In the genomic region with DNA sequence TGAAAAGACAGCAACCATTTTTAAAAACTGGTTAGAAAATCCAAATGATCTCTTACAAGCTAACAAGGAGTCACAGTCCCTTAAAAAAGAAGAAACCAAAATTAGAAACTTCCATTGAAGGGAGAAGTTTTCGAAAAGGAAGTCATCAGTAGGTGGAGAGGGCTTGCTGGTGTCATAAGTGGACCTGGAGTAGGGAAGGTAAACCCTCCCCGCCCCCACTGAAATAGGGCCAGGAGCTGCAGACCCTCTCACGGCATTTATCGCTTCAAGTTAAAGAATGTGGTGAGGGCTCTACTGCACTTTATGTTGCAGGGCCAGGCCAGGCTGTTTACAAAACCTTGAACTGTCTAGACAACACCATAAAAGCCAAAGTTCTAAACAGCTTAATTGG, we compare ENCODE assay signal across 38 cellular contexts. TPM values are rescaled to one million over a fixed set of nuclear protein-coding genes. Genes with fewer than 3 reads are reported as not detected.
A peak's percentile ranks its signal among the peaks of the same experiment; 100 is the strongest.
DNase-seq lines count a peak whose midpoint lies in the region; FAIRE-seq and TF ChIP-seq lines count a peak whose summit lies in the region.
"Had no signal": no experiment of that assay in that cellular context is flagged by ENCODE, and none has a peak within 500 bp of the region (broad histone marks: within the 10 kb centered on the region; RNA-seq: fewer than 3 reads in every experiment).

No MANE protein-coding gene starts in this region.

- TF ChIP-seq EP300 in H1 (IDR thresholded peaks at IDR 0.05; ENCODE audit: borderline replicate concordance in 1 of 2, low read depth in 2 of 2, low read length in 2 of 2) = no peak

- H3K27ac Mint-ChIP-seq in activated CD4-positive, alpha-beta T cell treated with anti-CD3 and anti-CD28 coated beads, Interleukin-2, amount 10 ng/mL, durations not matched to agents 7 days and 5 days = peak overlapping the region; percentile 31
- H3K27ac Mint-ChIP-seq in IgD-negative memory B cell = peak overlapping the region; percentile 92 to 95 (median 94)
- H3K27ac Mint-ChIP-seq: activated naive CD8-positive, alpha-beta T cell treated with anti-CD3 and anti-CD28 coated beads, Interleukin-2, amount 50 U/mL, for 24 hours had no signal

- no peak overlapping the region for H3K23ac ChIP-seq in H1 (ENCODE audit: insufficient read length)

- peaks cover 0 to 14% (median 7%) of the 10 kb centered on the region in 4 experiments; a peak in 5 of 7 replicates for H3K4me1 ChIP-seq in H1 (replicated peaks in 1 of 4; ENCODE audit: control insufficient read depth in 3 of 4, insufficient read depth in 4 of 4, low read length in 3 of 4)
- peaks cover 15% of the 10 kb centered on the region for H3K4me1 ChIP-seq in muscle layer of colon (ENCODE audit: insufficient read depth, low read length)
- H3K4me1 ChIP-seq: colonic mucosa had no signal

- peaks cover 88% of the 10 kb centered on the region for H3K27me3 Mint-ChIP-seq in activated CD4-positive, alpha-beta T cell treated with anti-CD3 and anti-CD28 coated beads, Interleukin-2, amount 10 ng/mL, durations not matched to agents 7 days and 5 days
- H3K27me3 Mint-ChIP-seq in IgD-negative memory B cell = peaks cover 57% of the 10 kb centered on the region

- H3K27me3 ChIP-seq in H1 (replicated peaks in 1 of 4; ENCODE audit: control insufficient read depth in 3 of 4, extremely low read depth in 1 of 4, insufficient read depth in 3 of 4, low read length in 3 of 4) = peaks cover 98 to 99% (median 98%) of the 10 kb centered on the region in 4 experiments
- peaks cover 36 to 83% of the 10 kb centered on the region in 2 donors for H3K27me3 ChIP-seq in muscle layer of colon (ENCODE audit: control insufficient read depth in 1 of 2, insufficient read depth in 2 of 2, low read length in 2 of 2)

- 0 out of 2 replicates have a peak, but pooled peaks cover 2% of the 10 kb centered on the region for H3K23me2 ChIP-seq in H1 (ENCODE audit: low read depth, low read length)

- H4K5ac ChIP-seq in H1 (ENCODE audit: insufficient read length, low read depth, low read length) = no peak overlapping the region

- H3K18ac ChIP-seq in H1 (ENCODE audit: extremely low read depth, low read length) = no peak overlapping the region

- POLR2A ChIA-PET in activated CD4-positive, alpha-beta T cell treated with anti-CD3 and anti-CD28 coated beads, Interleukin-2, amount 10 ng/mL, durations not matched to agents 7 days and 5 days (lab: Charles Lee) = no interaction called here
- POLR2A ChIA-PET in H1 (lab: Charles Lee; ENCODE audit: partially characterized antibody) = no interaction called here

- no peak overlapping the region for H2AFZ ChIP-seq in H1 (ENCODE audit: low read length)

- H3K14ac ChIP-seq in H1 (ENCODE audit: insufficient read length) = no peak overlapping the region

- H3K36me3 ChIP-seq in H1 (ENCODE audit: control insufficient read depth in 2 of 4, insufficient read depth in 4 of 4, low read length in 3 of 4) = peaks cover 0 to 8% (median 0%) of the 10 kb centered on the region in 4 experiments; a peak in 1 of 8 replicates
- H3K36me3 ChIP-seq in muscle layer of colon (ENCODE audit: insufficient read depth, low read length) = no peaks in the 10 kb centered on the region
- H3K36me3 ChIP-seq: cardiac muscle cell, colonic mucosa, right lobe of liver, spleen had no signal

- no peak for TF ChIP-seq RAD21 in H1 (IDR thresholded peaks at IDR 0.05 in 1 of 2, conservative IDR thresholded peaks at IDR 0.05 in 1 of 2; ENCODE audit: low read depth in 2 of 2, low read length in 2 of 2)

- TF ChIP-seq CTCF in H1 (IDR thresholded peaks at IDR 0.05; ENCODE audit: control extremely low read depth in 1 of 3, insufficient read depth in 1 of 3, low read depth in 1 of 3, low read length in 3 of 3) = no peak

- H2BK120ac ChIP-seq in H1 (replicated peaks; ENCODE audit: low read depth, low read length) = no peak overlapping the region

- H2BK15ac ChIP-seq in H1 (ENCODE audit: low read length) = no peak overlapping the region

- no peak for FAIRE-seq in H1 (lab: Jason Lieb, UNC)
- FAIRE-seq: A204.1, astrocyte, D721Med, GM18507, urothelium cell line had no signal

- no peaks in the 10 kb centered on the region for H3K9me3 ChIP-seq in H1 (ENCODE audit: insufficient read depth in 2 of 2, low read depth in 1 of 2, low read length in 1 of 2)
- no peaks in the 10 kb centered on the region for H3K9me3 ChIP-seq in muscle layer of colon (ENCODE audit: low read length)
- H3K9me3 ChIP-seq: colonic mucosa, right lobe of liver had no signal

- no peak overlapping the region for H2AK5ac ChIP-seq in H1 (ENCODE audit: low read depth, low read length)

- no peaks in the 10 kb centered on the region for H3K9me3 Mint-ChIP-seq in activated CD4-positive, alpha-beta T cell treated with anti-CD3 and anti-CD28 coated beads, Interleukin-2, amount 10 ng/mL, durations not matched to agents 7 days and 5 days
- peaks cover 0 to 12% (median 4%) of the 10 kb centered on the region in 3 donors for H3K9me3 Mint-ChIP-seq in IgD-negative memory B cell
- H3K9me3 Mint-ChIP-seq: CD4-positive, alpha-beta T cell had no signal

- H3K79me1 ChIP-seq in H1 (ENCODE audit: low read depth, low read length) = no peaks in the 10 kb centered on the region

- H3K4me3 Mint-ChIP-seq in activated CD4-positive, alpha-beta T cell treated with anti-CD3 and anti-CD28 coated beads, Interleukin-2, amount 10 ng/mL, durations not matched to agents 7 days and 5 days = no peak overlapping the region
- H3K4me3 Mint-ChIP-seq in IgD-negative memory B cell = peak overlapping the region in 2 of 4 donors; percentile 47 to 72
- H3K4me3 Mint-ChIP-seq: activated naive CD8-positive, alpha-beta T cell treated with anti-CD3 and anti-CD28 coated beads, Interleukin-2, amount 50 U/mL, for 24 hours; T-helper 2 cell treated with Interferon-gamma antibody and Interleukin-4, amounts not matched to agents 5 μg/mL and 100 μg/mL, for 36 hours had no signal

- H3K4ac ChIP-seq in H1 (replicated peaks; ENCODE audit: insufficient read length, low read depth, low read length) = no peak overlapping the region

- DNase-seq in activated CD4-positive, alpha-beta T cell treated with anti-CD3 and anti-CD28 coated beads, Interleukin-2, amount 10 ng/mL, durations not matched to agents 7 days and 5 days = no peak
- no peak for DNase-seq in activated CD4-positive, alpha-beta T cell treated with anti-CD3 and anti-CD28 coated beads, Interleukin-2, amount 50 U/mL, for 4 hours
- DNase-seq in H1 (ENCODE audit: low read depth in 1 of 2, low spot score in 2 of 2) (peak in 1 of 2 experiments; percentile 27), NOMO-1 treated with DMSO at 0.1 percent for 48 hours (lab: John Stamatoyannopoulos, UW; ENCODE audit: unreplicated experiment) (no peak), GOT3 (lab: John Stamatoyannopoulos, UW) (no peak), kidney tubule cell (ENCODE audit: low spot score) (no peak)
- DNase-seq: activated CD8-positive, alpha-beta T cell treated with anti-CD3 and anti-CD28 coated beads, Interleukin-2, amount 10 ng/mL, durations not matched to agents 7 days and 5 days; activated effector memory CD4-positive, alpha-beta T cell treated with anti-CD3 and anti-CD28 coated beads, Interleukin-2, amount 50 U/mL, for 16 hours; activated naive CD8-positive, alpha-beta T cell treated with anti-CD3 and anti-CD28 coated beads, Interleukin-2, amount 50 U/mL, for 24 hours; AML-193; CD4-positive, alpha-beta T cell; colonic mucosa; effector CD8-positive, alpha-beta T cell; MV-4-11; NCI-H1436 treated with DMSO at 0.1 percent for 48 hours; NCI-H2081 treated with DMSO at 0.1 percent for 48 hours; NCI-H446 treated with DMSO at 0.1 percent for 48 hours; NK-92 treated with Interleukin-12 subunit alpha and Interleukin-12 subunit beta, amount 100 ng/mL, for 24 hours; right lobe of liver; SHP77; spleen; stimulated activated CD4-positive, alpha-beta T cell treated with anti-CD3 and anti-CD28 coated beads, Interleukin-2, amount 100 ng/mL, for 24 hours; stimulated activated naive CD8-positive, alpha-beta T cell treated with anti-CD3 and anti-CD28 coated beads, Interleukin-15, Interleukin-2, amounts not matched to agents 100 U/mL and 50 U/mL, for 24 hours had no signal

- CTCF ChIA-PET in activated CD4-positive, alpha-beta T cell treated with anti-CD3 and anti-CD28 coated beads, Interleukin-2, amount 10 ng/mL, durations not matched to agents 7 days and 5 days (lab: Charles Lee) = interaction anchor here (1.0 to 2.1 kb wide), 6 partner anchors 10 to 52 kb away, joined by 3 to 7 read pairs (median 4); no protein-coding TSS in a partner anchor
- CTCF ChIA-PET in H1 (lab: Charles Lee; ENCODE audit: partially characterized antibody) = interaction anchor here (0.6 to 5.4 kb wide), 13 partner anchors 7 to 64 kb away, joined by 3 to 42 read pairs (median 5); a partner anchor contains a TSS

- H3K4me3 ChIP-seq in H1 (ENCODE audit: extremely low read depth in 1 of 4, insufficient read depth in 2 of 4, low read depth in 3 of 4, low read length in 4 of 4) (no peak overlapping the region), muscle layer of colon (ENCODE audit: low read depth in 1 of 2, low read length in 2 of 2) (peak overlapping the region; percentile 39 to 41)
- H3K4me3 ChIP-seq: cardiac muscle cell, colonic mucosa, right lobe of liver, spleen had no signal

- no peak overlapping the region for H4K91ac ChIP-seq in H1 (replicated peaks; ENCODE audit: insufficient read length, low read length)

- H3K56ac ChIP-seq in H1 (replicated peaks; ENCODE audit: insufficient read length, low read depth, low read length) = no peak overlapping the region

- no peak overlapping the region for H4K8ac ChIP-seq in H1 (ENCODE audit: extremely low read depth, insufficient read depth, low read length)

- H3K4me2 ChIP-seq in H1 (ENCODE audit: insufficient read depth in 1 of 2, low read depth in 2 of 2, low read length in 2 of 2) = no peak overlapping the region

- H3K4me1 Mint-ChIP-seq in activated CD4-positive, alpha-beta T cell treated with anti-CD3 and anti-CD28 coated beads, Interleukin-2, amount 10 ng/mL, durations not matched to agents 7 days and 5 days = peaks cover 6% of the 10 kb centered on the region
- peaks cover 0 to 5% (median 4%) of the 10 kb centered on the region in 3 donors for H3K4me1 Mint-ChIP-seq in IgD-negative memory B cell

- H2BK20ac ChIP-seq in H1 (ENCODE audit: low read length) = no peak overlapping the region

- peaks cover 22 to 38% of the 10 kb centered on the region in 2 experiments for H4K20me1 ChIP-seq in H1 (replicated peaks in 1 of 2; ENCODE audit: control insufficient read depth in 1 of 2, insufficient read depth in 2 of 2, low read length in 2 of 2)

- TF ChIP-seq POLR2A in H1 (IDR thresholded peaks at IDR 0.05; ENCODE audit: control extremely low read depth in 1 of 2, low read depth in 2 of 2, low read length in 2 of 2) = no peak

- H3K9ac ChIP-seq in H1 (replicated peaks in 1 of 4; ENCODE audit: extremely low read depth in 1 of 4, low read depth in 3 of 4, low read length in 3 of 4) (no peak overlapping the region), muscle layer of colon (ENCODE audit: low read length) (peak overlapping the region; percentile 6)

- H2BK5ac ChIP-seq in H1 (ENCODE audit: low read depth, low read length) = no peak overlapping the region

- H2BK12ac ChIP-seq in H1 (ENCODE audit: low read depth, low read length) = no peak overlapping the region

- 47% methylated on average over 4 of the region's 4 CpGs; no CpG with 5 or more reads in 1 of the 2 experiments for WGBS in H1 (ENCODE audit: extremely low coverage in 1 of 2, insufficient coverage in 1 of 2, insufficient read length in 1 of 2, insufficient replicate concordance in 2 of 2, low coverage in 1 of 2, low lambda C conversion rate in 2 of 2, missing lambda C conversion rate in 1 of 2), 2 experiments

- no peaks in the 10 kb centered on the region for H3K79me2 ChIP-seq in H1 (ENCODE audit: control insufficient read depth in 1 of 2, insufficient read depth in 2 of 2, low read length in 2 of 2)

- H3K27ac ChIP-seq in H1 (ENCODE audit: low read depth, low read length) (no peak overlapping the region), muscle layer of colon (ENCODE audit: low read depth, low read length) (no peak overlapping the region)
- H3K27ac ChIP-seq: cardiac muscle cell, colonic mucosa, right lobe of liver, spleen had no signal

- peaks cover 4% of the 10 kb centered on the region for H3K36me3 Mint-ChIP-seq in activated CD4-positive, alpha-beta T cell treated with anti-CD3 and anti-CD28 coated beads, Interleukin-2, amount 10 ng/mL, durations not matched to agents 7 days and 5 days (ENCODE audit: low read depth)
- H3K36me3 Mint-ChIP-seq in IgD-negative memory B cell = peaks cover 3% of the 10 kb centered on the region

RNA-seq across cellular contexts. Expression of a gene that starts 2.9 kb away (rescaled TPM):
- not detected for total RNA-seq in activated CD4-positive, alpha-beta T cell treated with anti-CD3 and anti-CD28 coated beads, Interleukin-2, amount 10 ng/mL, durations not matched to agents 7 days and 5 days
- polyA plus RNA-seq in IgD-negative memory B cell (not detected), H1 (2011; rRNA removed) (not detected in 2 replicates)
- total RNA-seq in H1 (2021; fragmentation: NEBNext Ultra II Directional; extraction: Animal tissue kit (Norgen Biotek cat#: 25700)) = not detected in 2 replicates
- not detected for polyA plus RNA-seq in H1 (2011; cell fraction: cytosol; rRNA removed)
- not detected for polyA plus RNA-seq in H1 (2011; cell fraction: nucleus; rRNA removed)
- polyA plus RNA-seq in H1 (2012, experiment 1 of 2) = not detected in 4 replicates
- polyA plus RNA-seq in H1 (2012, experiment 2 of 2) = not detected
- polyA plus RNA-seq in H1 (2013, experiment 1 of 2) = not detected
- not detected for polyA plus RNA-seq in H1 (2013, experiment 2 of 2)
- polyA minus RNA-seq in H1 (2011; rRNA and poly(A)+ RNA removed) = not detected in 2 replicates
- polyA minus RNA-seq in H1 (2011; cell fraction: cytosol; rRNA and poly(A)+ RNA removed) = not detected
- not detected for polyA minus RNA-seq in H1 (2011; cell fraction: nucleus; rRNA and poly(A)+ RNA removed)
- total RNA-seq: activated CD8-positive, alpha-beta T cell treated with anti-CD3 and anti-CD28 coated beads, Interleukin-2, amount 10 ng/mL, durations not matched to agents 7 days and 5 days; astrocyte; cardiac muscle cell; CD4-positive, alpha-beta T cell; LHCN-M2; liver; myocyte; right lobe of liver; spleen had no signal
- polyA plus RNA-seq: cardiac muscle cell, liver, spleen had no signal

RNA-seq across cellular contexts. Expression of a gene that starts 6.6 kb away (rescaled TPM):
- not detected for total RNA-seq in activated CD4-positive, alpha-beta T cell treated with anti-CD3 and anti-CD28 coated beads, Interleukin-2, amount 10 ng/mL, durations not matched to agents 7 days and 5 days
- polyA plus RNA-seq in IgD-negative memory B cell (not detected), H1 (2011; rRNA removed) (not detected in 2 replicates)
- total RNA-seq in H1 (2021; fragmentation: NEBNext Ultra II Directional; extraction: Animal tissue kit (Norgen Biotek cat#: 25700)) = not detected in 2 replicates
- not detected for polyA plus RNA-seq in H1 (2011; cell fraction: cytosol; rRNA removed)
- polyA plus RNA-seq in H1 (2011; cell fraction: nucleus; rRNA removed) = not detected
- not detected in 4 replicates for polyA plus RNA-seq in H1 (2012, experiment 1 of 2)
- not detected for polyA plus RNA-seq in H1 (2012, experiment 2 of 2)
- not detected for polyA plus RNA-seq in H1 (2013, experiment 1 of 2)
- not detected for polyA plus RNA-seq in H1 (2013, experiment 2 of 2)
- polyA minus RNA-seq in H1 (2011; rRNA and poly(A)+ RNA removed) = not detected in 2 replicates
- polyA minus RNA-seq in H1 (2011; cell fraction: cytosol; rRNA and poly(A)+ RNA removed) = not detected
- not detected for polyA minus RNA-seq in H1 (2011; cell fraction: nucleus; rRNA and poly(A)+ RNA removed)
- total RNA-seq: activated CD8-positive, alpha-beta T cell treated with anti-CD3 and anti-CD28 coated beads, Interleukin-2, amount 10 ng/mL, durations not matched to agents 7 days and 5 days; astrocyte; cardiac muscle cell; CD4-positive, alpha-beta T cell; LHCN-M2; liver; myocyte; right lobe of liver; spleen had no signal
- polyA plus RNA-seq: cardiac muscle cell, liver had no signal

RNA-seq across cellular contexts. Expression of a gene that starts 10.4 kb away (rescaled TPM):
- total RNA-seq in activated CD4-positive, alpha-beta T cell treated with anti-CD3 and anti-CD28 coated beads, Interleukin-2, amount 10 ng/mL, durations not matched to agents 7 days and 5 days = not detected
- not detected for polyA plus RNA-seq in IgD-negative memory B cell
- total RNA-seq in H1 (2021; fragmentation: NEBNext Ultra II Directional; extraction: Animal tissue kit (Norgen Biotek cat#: 25700)) = not detected in 2 replicates
- polyA plus RNA-seq in H1 (2011; rRNA removed) = not detected in 2 replicates
- polyA plus RNA-seq in H1 (2011; cell fraction: cytosol; rRNA removed) = not detected
- polyA plus RNA-seq in H1 (2011; cell fraction: nucleus; rRNA removed) = not detected
- not detected in 4 replicates for polyA plus RNA-seq in H1 (2012, experiment 1 of 2)
- not detected for polyA plus RNA-seq in H1 (2012, experiment 2 of 2)
- polyA plus RNA-seq in H1 (2013, experiment 1 of 2) = not detected
- not detected for polyA plus RNA-seq in H1 (2013, experiment 2 of 2)
- polyA minus RNA-seq in H1 (2011; rRNA and poly(A)+ RNA removed) = not detected in 2 replicates
- not detected for polyA minus RNA-seq in H1 (2011; cell fraction: cytosol; rRNA and poly(A)+ RNA removed)
- not detected for polyA minus RNA-seq in H1 (2011; cell fraction: nucleus; rRNA and poly(A)+ RNA removed)
- total RNA-seq: activated CD8-positive, alpha-beta T cell treated with anti-CD3 and anti-CD28 coated beads, Interleukin-2, amount 10 ng/mL, durations not matched to agents 7 days and 5 days; astrocyte; cardiac muscle cell; CD4-positive, alpha-beta T cell; colonic mucosa; LHCN-M2; liver; mesenteric fat pad; myocyte; posterior vena cava; right lobe of liver; spleen had no signal
- polyA plus RNA-seq: cardiac muscle cell, liver, spleen, thymus had no signal

RNA-seq across cellular contexts. Expression of a gene that starts 12.6 kb away (rescaled TPM):
- total RNA-seq in activated CD4-positive, alpha-beta T cell treated with anti-CD3 and anti-CD28 coated beads, Interleukin-2, amount 10 ng/mL, durations not matched to agents 7 days and 5 days = not detected
- polyA plus RNA-seq in IgD-negative memory B cell (not detected), H1 (2011; rRNA removed) (not detected in 2 replicates)
- not detected in 2 replicates for total RNA-seq in H1 (2021; fragmentation: NEBNext Ultra II Directional; extraction: Animal tissue kit (Norgen Biotek cat#: 25700))
- polyA plus RNA-seq in H1 (2011; cell fraction: cytosol; rRNA removed) = not detected
- not detected for polyA plus RNA-seq in H1 (2011; cell fraction: nucleus; rRNA removed)
- polyA plus RNA-seq in H1 (2012, experiment 1 of 2) = not detected in 4 replicates
- not detected for polyA plus RNA-seq in H1 (2012, experiment 2 of 2)
- polyA plus RNA-seq in H1 (2013, experiment 1 of 2) = not detected
- not detected for polyA plus RNA-seq in H1 (2013, experiment 2 of 2)
- not detected in 2 replicates for polyA minus RNA-seq in H1 (2011; rRNA and poly(A)+ RNA removed)
- not detected for polyA minus RNA-seq in H1 (2011; cell fraction: cytosol; rRNA and poly(A)+ RNA removed)
- not detected for polyA minus RNA-seq in H1 (2011; cell fraction: nucleus; rRNA and poly(A)+ RNA removed)
- total RNA-seq: activated CD8-positive, alpha-beta T cell treated with anti-CD3 and anti-CD28 coated beads, Interleukin-2, amount 10 ng/mL, durations not matched to agents 7 days and 5 days; astrocyte; cardiac muscle cell; CD4-positive, alpha-beta T cell; liver had no signal
- polyA plus RNA-seq: cardiac muscle cell had no signal

RNA-seq across cellular contexts. Expression of a gene that starts 17.4 kb away (rescaled TPM):
- total RNA-seq in activated CD4-positive, alpha-beta T cell treated with anti-CD3 and anti-CD28 coated beads, Interleukin-2, amount 10 ng/mL, durations not matched to agents 7 days and 5 days = not detected
- polyA plus RNA-seq in IgD-negative memory B cell (not detected), H1 (2011; rRNA removed) (not detected in 2 replicates)
- not detected in 2 replicates for total RNA-seq in H1 (2021; fragmentation: NEBNext Ultra II Directional; extraction: Animal tissue kit (Norgen Biotek cat#: 25700))
- not detected for polyA plus RNA-seq in H1 (2011; cell fraction: cytosol; rRNA removed)
- polyA plus RNA-seq in H1 (2011; cell fraction: nucleus; rRNA removed) = not detected
- not detected in 4 replicates for polyA plus RNA-seq in H1 (2012, experiment 1 of 2)
- not detected for polyA plus RNA-seq in H1 (2012, experiment 2 of 2)
- 0.04 TPM for polyA plus RNA-seq in H1 (2013, experiment 1 of 2)
- polyA plus RNA-seq in H1 (2013, experiment 2 of 2) = not detected
- not detected in 2 replicates for polyA minus RNA-seq in H1 (2011; rRNA and poly(A)+ RNA removed)
- not detected for polyA minus RNA-seq in H1 (2011; cell fraction: cytosol; rRNA and poly(A)+ RNA removed)
- not detected for polyA minus RNA-seq in H1 (2011; cell fraction: nucleus; rRNA and poly(A)+ RNA removed)
- total RNA-seq: activated CD8-positive, alpha-beta T cell treated with anti-CD3 and anti-CD28 coated beads, Interleukin-2, amount 10 ng/mL, durations not matched to agents 7 days and 5 days; astrocyte; cardiac muscle cell; CD4-positive, alpha-beta T cell; LHCN-M2; liver; myocyte; posterior vena cava; right lobe of liver; spleen had no signal
- polyA plus RNA-seq: cardiac muscle cell, liver, spleen had no signal

Comparison
In these comparisons a context has a peak if more than half of its experiments do, and no peak if none do; other contexts are left out.
1. H3K4me3 ChIP-seq: peak in muscle layer of colon (2 of 2); none in H1 (0 of 4).